ENCODE assay signal across 28 cellular contexts in the genomic region with DNA sequence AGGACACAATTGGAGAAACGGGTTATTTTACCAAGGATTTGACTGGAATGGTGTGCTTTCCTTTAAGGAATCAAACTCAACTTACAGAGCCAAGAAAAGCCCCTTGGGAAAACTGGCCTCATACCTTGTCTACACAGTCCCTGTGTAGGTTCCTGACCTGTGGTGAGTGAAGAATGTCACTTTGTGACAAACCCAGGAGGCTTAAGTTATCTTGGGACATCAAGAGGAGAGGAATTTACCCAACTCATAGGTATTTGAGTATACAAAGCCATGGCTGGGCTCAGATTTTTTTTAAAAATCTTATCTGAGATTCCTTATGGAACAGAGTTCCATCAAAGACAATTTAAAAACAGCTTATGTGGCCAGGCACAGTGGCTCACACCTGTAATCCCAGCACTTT.
"Had no signal": no experiment of that assay in that cellular context is flagged by ENCODE, and none has a peak within 500 bp of the region (broad histone marks: within the 10 kb centered on the region; RNA-seq: fewer than 3 reads in every experiment).

No MANE protein-coding gene starts in this region.

- H3K4me3 Mint-ChIP-seq: stimulated activated effector memory CD8-positive, alpha-beta T cell treated with anti-CD3 and anti-CD28 coated beads, Interleukin-12 subunit alpha, Interleukin-12 subunit beta, amount 100 ng/mL, for 72 hours; stimulated activated memory B cell treated with anti-CD40 and anti-IgM and Interleukin-4, amounts not matched to agents 10 μg/mL and 1 μg/mL and 100 μg/mL, for 72 hours; stimulated activated naive B cell treated with anti-CD40 and anti-IgM and Interleukin-4, amounts not matched to agents 10 μg/mL and 1 μg/mL and 100 μg/mL, for 72 hours; stimulated activated naive CD8-positive, alpha-beta T cell treated with anti-CD3 and anti-CD28 coated beads, Interleukin-15, amount 100 ng/mL, for 72 hours; stimulated activated naive CD8-positive, alpha-beta T cell treated with anti-CD3 and anti-CD28 coated beads, Interleukin-15, Interleukin-2, amounts not matched to agents 100 ng/mL and 50 ng/mL, for 24 hours; type B pancreatic cell had no signal

- FAIRE-seq: urothelium cell line had no signal

- DNase-seq: stimulated activated CD4-positive, alpha-beta T cell treated with anti-CD3 and anti-CD28 coated beads, Interleukin-2, amount 100 ng/mL, for 48 hours; stimulated activated CD4-positive, alpha-beta T cell treated with anti-CD3 and anti-CD28 coated beads, Interleukin-4, amount 100 ng/mL, for 1 hour; stimulated activated CD4-positive, alpha-beta T cell treated with anti-CD3 and anti-CD28 coated beads, Interleukin-4, amount 100 ng/mL, for 24 hours; stimulated activated CD4-positive, alpha-beta T cell treated with anti-CD3 and anti-CD28 coated beads, Interleukin-4, amount 100 ng/mL, for 4 hours; stimulated activated CD8-positive, alpha-beta memory T cell treated with anti-CD3 and anti-CD28 coated beads, Interleukin-4, amount 100 ng/mL, for 48 hours; stimulated activated naive B cell treated with anti-CD40 and anti-IgM and Interleukin-4, amounts not matched to agents 10 μg/mL and 1 μg/mL and 100 μg/mL, for 72 hours; stimulated activated naive CD4-positive, alpha-beta T cell; stimulated activated naive CD4-positive, alpha-beta T cell treated with Interleukin-2 at 50 U/mL for 16 hours; stimulated activated naive CD8-positive, alpha-beta T cell treated with anti-CD3 and anti-CD28 coated beads, Interleukin-15, amount 100 ng/mL, for 72 hours; stimulated activated naive CD8-positive, alpha-beta T cell treated with anti-CD3 and anti-CD28 coated beads, Interleukin-15, Interleukin-2, amounts not matched to agents 100 U/mL and 50 U/mL, for 24 hours; stomach; substantia nigra; testis; thyroid gland; tibial artery; transverse colon; upper lobe of left lung; upper lobe of right lung; uterus had no signal

- H3K36me3 ChIP-seq: stomach, suprapubic skin, thoracic aorta, thyroid gland, tibial artery, tibial nerve, transverse colon, upper lobe of left lung, upper lobe of right lung, uterus, vagina had no signal

- H3K27me3 ChIP-seq: stomach, suprapubic skin, testis, thyroid gland, tibial artery, tibial nerve, transverse colon, upper lobe of left lung, upper lobe of right lung, uterus, vagina had no signal

- H3K9me3 Mint-ChIP-seq: stimulated activated effector memory CD8-positive, alpha-beta T cell treated with anti-CD3 and anti-CD28 coated beads, Interleukin-12 subunit alpha, Interleukin-12 subunit beta, amount 100 ng/mL, for 72 hours; stimulated activated memory B cell treated with anti-CD40 and anti-IgM and Interleukin-4, amounts not matched to agents 10 μg/mL and 1 μg/mL and 100 μg/mL, for 72 hours; type B pancreatic cell had no signal

- H3K4me1 Mint-ChIP-seq: stimulated activated effector memory CD8-positive, alpha-beta T cell treated with anti-CD3 and anti-CD28 coated beads, Interleukin-12 subunit alpha, Interleukin-12 subunit beta, amount 100 ng/mL, for 72 hours; stimulated activated memory B cell treated with anti-CD40 and anti-IgM and Interleukin-4, amounts not matched to agents 10 μg/mL and 1 μg/mL and 100 μg/mL, for 72 hours; stimulated activated naive B cell treated with anti-CD40 and anti-IgM and Interleukin-4, amounts not matched to agents 10 μg/mL and 1 μg/mL and 100 μg/mL, for 72 hours; stimulated activated naive CD8-positive, alpha-beta T cell treated with anti-CD3 and anti-CD28 coated beads, Interleukin-15, amount 100 ng/mL, for 72 hours had no signal

- H3K36me3 Mint-ChIP-seq: stimulated activated effector memory CD8-positive, alpha-beta T cell treated with anti-CD3 and anti-CD28 coated beads, Interleukin-12 subunit alpha, Interleukin-12 subunit beta, amount 100 ng/mL, for 72 hours; stimulated activated memory B cell treated with anti-CD40 and anti-IgM and Interleukin-4, amounts not matched to agents 10 μg/mL and 1 μg/mL and 100 μg/mL, for 72 hours; stimulated activated naive B cell treated with anti-CD40 and anti-IgM and Interleukin-4, amounts not matched to agents 10 μg/mL and 1 μg/mL and 100 μg/mL, for 72 hours; type B pancreatic cell had no signal

- H3K4me3 ChIP-seq: stomach, suprapubic skin, testis, thoracic aorta, thyroid gland, tibial artery, tibial nerve, transverse colon, upper lobe of left lung, upper lobe of right lung, uterus, vagina had no signal

- H3K9me3 ChIP-seq: suprapubic skin, testis, thoracic aorta, thyroid gland, tibial artery, tibial nerve, transverse colon, upper lobe of left lung, upper lobe of right lung, uterus, vagina had no signal

- H3K27me3 Mint-ChIP-seq: stimulated activated naive CD8-positive, alpha-beta T cell treated with anti-CD3 and anti-CD28 coated beads, Interleukin-15, amount 100 ng/mL, for 72 hours had no signal

- H3K4me1 ChIP-seq: stomach, testis, thyroid gland, tibial artery, transverse colon, upper lobe of left lung, upper lobe of right lung, uterus, vagina had no signal

- ATAC-seq: stimulated activated effector memory CD8-positive, alpha-beta T cell treated with anti-CD3 and anti-CD28 coated beads, Interleukin-12 subunit alpha, Interleukin-12 subunit beta, amount 100 ng/mL, for 72 hours; stimulated activated memory B cell treated with anti-CD40 and anti-IgM and Interleukin-4, amounts not matched to agents 10 μg/mL and 1 μg/mL and 100 μg/mL, for 72 hours; stimulated activated naive B cell treated with anti-CD40 and anti-IgM and Interleukin-4, amounts not matched to agents 10 μg/mL and 1 μg/mL and 100 μg/mL, for 72 hours; stimulated activated naive CD8-positive, alpha-beta T cell treated with anti-CD3 and anti-CD28 coated beads, Interleukin-15, amount 100 ng/mL, for 72 hours; stimulated activated naive CD8-positive, alpha-beta T cell treated with anti-CD3 and anti-CD28 coated beads, Interleukin-15, Interleukin-2, amounts not matched to agents 100 U/mL and 50 U/mL, for 24 hours; upper lobe of right lung had no signal

- H3K27ac Mint-ChIP-seq: stimulated activated effector memory CD8-positive, alpha-beta T cell treated with anti-CD3 and anti-CD28 coated beads, Interleukin-12 subunit alpha, Interleukin-12 subunit beta, amount 100 ng/mL, for 72 hours; stimulated activated memory B cell treated with anti-CD40 and anti-IgM and Interleukin-4, amounts not matched to agents 10 μg/mL and 1 μg/mL and 100 μg/mL, for 72 hours; stimulated activated naive B cell treated with anti-CD40 and anti-IgM and Interleukin-4, amounts not matched to agents 10 μg/mL and 1 μg/mL and 100 μg/mL, for 72 hours; stimulated activated naive CD8-positive, alpha-beta T cell treated with anti-CD3 and anti-CD28 coated beads, Interleukin-15, amount 100 ng/mL, for 72 hours; stimulated activated naive CD8-positive, alpha-beta T cell treated with anti-CD3 and anti-CD28 coated beads, Interleukin-15, Interleukin-2, amounts not matched to agents 100 ng/mL and 50 ng/mL, for 24 hours; type B pancreatic cell had no signal

- H3K27ac ChIP-seq: stomach, suprapubic skin, testis, thoracic aorta, thyroid gland, tibial artery, tibial nerve, transverse colon, upper lobe of left lung, upper lobe of right lung, uterus, vagina had no signal
